In the genomic region with DNA sequence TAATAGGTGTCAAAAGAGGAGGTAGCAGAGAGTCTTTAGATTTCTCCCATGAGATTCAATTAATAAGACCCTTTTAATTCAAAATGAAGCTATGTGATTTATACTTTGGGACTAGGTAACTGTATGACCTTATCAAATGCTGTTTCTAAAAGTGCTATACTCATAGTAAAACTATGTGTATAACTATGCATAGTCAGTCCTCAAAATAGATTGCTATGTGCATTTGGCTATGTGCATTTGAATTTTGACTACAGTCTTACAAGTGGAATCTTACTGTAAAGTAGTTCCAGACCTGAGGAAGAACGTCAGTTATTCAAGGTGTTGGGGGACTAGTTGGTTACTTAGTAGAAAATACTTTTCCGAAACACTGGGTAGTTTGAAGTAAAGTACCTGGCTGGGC, we compare ENCODE assay signal across 23 cellular contexts. TPM values are rescaled to one million over a fixed set of nuclear protein-coding genes. Genes with fewer than 3 reads are reported as not detected.
DNase-seq lines count a peak whose midpoint lies in the region; ATAC-seq and FAIRE-seq lines count a peak whose summit lies in the region.
"Had no signal": no experiment of that assay in that cellular context is flagged by ENCODE, and none has a peak within 500 bp of the region (broad histone marks: within the 10 kb centered on the region; RNA-seq: fewer than 3 reads in every experiment).

No MANE protein-coding gene starts in this region.

- peaks cover 54% of the 10 kb centered on the region for H3K4me1 Mint-ChIP-seq in activated naive CD8-positive, alpha-beta T cell (ENCODE audit: low read depth)
- H3K4me1 Mint-ChIP-seq in activated naive CD8-positive, alpha-beta T cell treated with anti-CD3 and anti-CD28 coated beads, Interleukin-2, amount 50 U/mL, for 24 hours: peaks cover 63% of the 10 kb centered on the region
- H3K4me1 Mint-ChIP-seq in T-helper 17 cell: peaks cover 30% of the 10 kb centered on the region
- H3K4me1 Mint-ChIP-seq in naive thymus-derived CD4-positive, alpha-beta T cell: peaks cover 30 to 73% (median 63%) of the 10 kb centered on the region in 7 donors

- no peak for FAIRE-seq in RCC 7860 (lab: Jason Lieb, UNC)
- FAIRE-seq: G401.6 had no signal

- peaks cover 0 to 11% (median 0%) of the 10 kb centered on the region in 3 experiments for H3K36me3 ChIP-seq in naive thymus-derived CD4-positive, alpha-beta T cell (ENCODE audit: control insufficient read depth in 2 of 3, insufficient read depth in 3 of 3, low read length in 3 of 3)
- H3K36me3 ChIP-seq: HAP-1 had no signal

- CTCF ChIA-PET in naive thymus-derived CD4-positive, alpha-beta T cell (lab: Charles Lee): no interaction called here

- POLR2A ChIA-PET in naive thymus-derived CD4-positive, alpha-beta T cell (lab: Charles Lee): interaction anchor here (0.8 kb wide), 1 partner anchor 37 kb away, joined by 3 read pairs; no protein-coding TSS in a partner anchor

- H3K27me3 ChIP-seq in naive thymus-derived CD4-positive, alpha-beta T cell (ENCODE audit: control insufficient read depth in 2 of 2, insufficient read depth in 2 of 2, low read length in 2 of 2): no peaks in the 10 kb centered on the region

- H3K27ac ChIP-seq in naive thymus-derived CD4-positive, alpha-beta T cell (ENCODE audit: low read depth, low read length): no peak overlapping the region
- H3K27ac ChIP-seq: SK-N-MC had no signal

- peak overlapping the region; percentile 64 for H3K27ac Mint-ChIP-seq in activated naive CD8-positive, alpha-beta T cell
- H3K27ac Mint-ChIP-seq in activated naive CD8-positive, alpha-beta T cell treated with anti-CD3 and anti-CD28 coated beads, Interleukin-2, amount 50 U/mL, for 24 hours: no peak overlapping the region
- H3K27ac Mint-ChIP-seq in T-helper 17 cell: peak overlapping the region; percentile 37
- H3K27ac Mint-ChIP-seq in naive thymus-derived CD4-positive, alpha-beta T cell: peak overlapping the region in 7 of 9 donors; percentile 4 to 83 (median 45)

- no peak overlapping the region for H3K4me3 Mint-ChIP-seq in activated naive CD8-positive, alpha-beta T cell
- no peak overlapping the region for H3K4me3 Mint-ChIP-seq in activated naive CD8-positive, alpha-beta T cell treated with anti-CD3 and anti-CD28 coated beads, Interleukin-2, amount 50 U/mL, for 24 hours
- no peak overlapping the region for H3K4me3 Mint-ChIP-seq in T-helper 17 cell
- peak overlapping the region in 3 of 10 donors; percentile 7 to 36 (median 27) for H3K4me3 Mint-ChIP-seq in naive thymus-derived CD4-positive, alpha-beta T cell

- no peaks in the 10 kb centered on the region for H3K9me3 ChIP-seq in T-helper 17 cell (ENCODE audit: control insufficient read depth, low read length, poor library complexity, severe bottlenecking)
- peaks cover 0 to 10% (median 0%) of the 10 kb centered on the region in 3 experiments for H3K9me3 ChIP-seq in naive thymus-derived CD4-positive, alpha-beta T cell (ENCODE audit: control insufficient read depth in 2 of 3, low read length in 3 of 3)

- H3K4me1 ChIP-seq in naive thymus-derived CD4-positive, alpha-beta T cell (ENCODE audit: control insufficient read depth in 2 of 2, insufficient read depth in 2 of 2, low read length in 2 of 2): peaks cover 2 to 20% of the 10 kb centered on the region in 2 donors
- H3K4me1 ChIP-seq: HAP-1 had no signal

- peaks cover 17% of the 10 kb centered on the region for H3K36me3 Mint-ChIP-seq in activated naive CD8-positive, alpha-beta T cell
- peaks cover 28% of the 10 kb centered on the region for H3K36me3 Mint-ChIP-seq in activated naive CD8-positive, alpha-beta T cell treated with anti-CD3 and anti-CD28 coated beads, Interleukin-2, amount 50 U/mL, for 24 hours (ENCODE audit: low read depth)
- H3K36me3 Mint-ChIP-seq in T-helper 17 cell (ENCODE audit: low read depth): peaks cover 3% of the 10 kb centered on the region
- H3K36me3 Mint-ChIP-seq in naive thymus-derived CD4-positive, alpha-beta T cell: peaks cover 7 to 37% (median 30%) of the 10 kb centered on the region in 5 donors

- no peak for ATAC-seq in activated naive CD8-positive, alpha-beta T cell treated with anti-CD3 and anti-CD28 coated beads, Interleukin-2, amount 50 U/mL, for 24 hours
- ATAC-seq in T-helper 17 cell (no peak), HG02885 (IDR thresholded peaks at IDR 0.05; ENCODE audit: poor library complexity, unreplicated experiment) (no peak)
- ATAC-seq in naive thymus-derived CD4-positive, alpha-beta T cell: no peak

- H3K9me3 Mint-ChIP-seq in activated naive CD8-positive, alpha-beta T cell (ENCODE audit: low read depth): peaks cover 4% of the 10 kb centered on the region
- peaks cover 25% of the 10 kb centered on the region for H3K9me3 Mint-ChIP-seq in activated naive CD8-positive, alpha-beta T cell treated with anti-CD3 and anti-CD28 coated beads, Interleukin-2, amount 50 U/mL, for 24 hours
- H3K9me3 Mint-ChIP-seq in naive thymus-derived CD4-positive, alpha-beta T cell: peaks cover 0 to 30% (median 10%) of the 10 kb centered on the region in 11 donors

- intact Hi-C loops in naive thymus-derived CD4-positive, alpha-beta T cell (cut with micrococcal nuclease): loop anchor here in 1 of 2 donors (5.0 kb wide), 1 partner anchor 33 kb away; no protein-coding TSS in a partner anchor

- DNase-seq in activated naive CD8-positive, alpha-beta T cell treated with anti-CD3 and anti-CD28 coated beads, Interleukin-2, amount 50 U/mL, for 24 hours: no peak
- DNase-seq in T-helper 17 cell (no peak), RCC 7860 (ENCODE audit: low spot score) (no peak)
- no peak for DNase-seq in naive thymus-derived CD4-positive, alpha-beta T cell
- DNase-seq in stimulated activated CD4-positive, alpha-beta T cell treated with anti-CD3 and anti-CD28 coated beads, Interleukin-2, amount 100 ng/mL, for 24 hours: no peak
- DNase-seq: ACHN, C1 segment of cervical spinal cord, DND-41, Kasumi-1, MM.1S, NCI-H1092, NCI-H146, NCI-H2029 treated with DMSO at 0.1 percent for 48 hours, NCI-H2171 treated with DMSO at 0.1 percent for 48 hours, NCI-H446, NCI-H526 treated with DMSO at 0.1 percent for 48 hours, OCI-M1, SHP77 had no signal

- H3K27me3 Mint-ChIP-seq in activated naive CD8-positive, alpha-beta T cell: no peaks in the 10 kb centered on the region
- no peaks in the 10 kb centered on the region for H3K27me3 Mint-ChIP-seq in activated naive CD8-positive, alpha-beta T cell treated with anti-CD3 and anti-CD28 coated beads, Interleukin-2, amount 50 U/mL, for 24 hours
- no peaks in the 10 kb centered on the region for H3K27me3 Mint-ChIP-seq in T-helper 17 cell
- no peaks in the 10 kb centered on the region for H3K27me3 Mint-ChIP-seq in naive thymus-derived CD4-positive, alpha-beta T cell

- no peak overlapping the region for H3K4me3 ChIP-seq in naive thymus-derived CD4-positive, alpha-beta T cell (ENCODE audit: low read length)
- H3K4me3 ChIP-seq: HAP-1, SK-N-MC had no signal

RNA-seq across cellular contexts. Expression of gene ADD3, which starts 36.9 kb away (rescaled TPM):
- total RNA-seq in T-helper 17 cell: 100 to 1,000 TPM; 343 to 351 TPM
- 100 to 1,000 TPM; 281 to 463 (median 342) TPM for total RNA-seq in naive thymus-derived CD4-positive, alpha-beta T cell
- 100 to 1,000 TPM; 502 to 535 TPM for polyA plus RNA-seq in naive thymus-derived CD4-positive, alpha-beta T cell
